Comparison of ENCODE assay signal across 6 cellular contexts in the genomic region with DNA sequence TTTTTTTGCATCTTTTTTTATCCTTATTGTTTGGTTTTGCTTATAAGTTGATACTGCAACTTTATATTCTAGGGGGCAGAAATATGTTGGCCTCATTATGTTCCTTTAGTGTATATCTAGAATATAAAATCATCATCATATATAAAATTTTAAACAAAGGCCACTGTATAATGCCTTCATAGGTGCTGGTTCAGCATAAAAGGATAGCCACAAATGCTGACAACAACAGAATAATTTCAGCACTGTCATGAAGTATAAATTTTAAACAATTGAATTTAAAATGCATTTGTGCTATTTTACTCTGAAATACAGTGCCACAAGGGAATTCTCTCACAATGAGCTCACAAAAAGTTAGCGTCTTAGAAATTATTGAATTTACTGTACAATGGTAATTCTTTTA.
"Had no signal": no experiment of that assay in that cellular context is flagged by ENCODE, and none has a peak within 500 bp of the region (broad histone marks: within the 10 kb centered on the region; RNA-seq: fewer than 3 reads in every experiment).

No MANE protein-coding gene starts in this region.

- H3K4me3 ChIP-seq: K562 had no signal

- H3K4me2 ChIP-seq: KMS-11 had no signal

- H3K9ac ChIP-seq: KMS-11 had no signal

- ATAC-seq: K562 had no signal

- FAIRE-seq: HTR-8/SVneo, K562 had no signal

- DNase-seq: KBM-7, KG1 had no signal

- H3K27ac ChIP-seq: HL-60, KMS-11 had no signal
